1 cellular context compared by ENCODE assay signal in genomic region chr6:52545844-52546119, GRCh38.
TF ChIP-seq lines count a peak whose summit lies in the region.

No MANE protein-coding gene starts in this region.

TF ChIP-seq in HepG2, 621 proteins besides CTCF, POLR2A, EP300 and RAD21 (continued from another document):
- TF ChIP-seq, protein P1, sequence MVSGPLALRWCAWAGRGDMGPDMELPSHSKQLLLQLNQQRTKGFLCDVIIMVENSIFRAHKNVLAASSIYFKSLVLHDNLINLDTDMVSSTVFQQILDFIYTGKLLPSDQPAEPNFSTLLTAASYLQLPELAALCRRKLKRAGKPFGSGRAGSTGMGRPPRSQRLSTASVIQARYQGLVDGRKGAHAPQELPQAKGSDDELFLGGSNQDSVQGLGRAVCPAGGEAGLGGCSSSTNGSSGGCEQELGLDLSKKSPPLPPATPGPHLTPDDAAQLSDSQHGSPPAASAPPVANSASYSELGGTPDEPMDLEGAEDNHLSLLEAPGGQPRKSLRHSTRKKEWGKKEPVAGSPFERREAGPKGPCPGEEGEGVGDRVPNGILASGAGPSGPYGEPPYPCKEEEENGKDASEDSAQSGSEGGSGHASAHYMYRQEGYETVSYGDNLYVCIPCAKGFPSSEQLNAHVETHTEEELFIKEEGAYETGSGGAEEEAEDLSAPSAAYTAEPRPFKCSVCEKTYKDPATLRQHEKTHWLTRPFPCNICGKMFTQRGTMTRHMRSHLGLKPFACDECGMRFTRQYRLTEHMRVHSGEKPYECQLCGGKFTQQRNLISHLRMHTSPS (CRISPR knock-in tag; IDR thresholded peaks at IDR 0.05; ENCODE audit: low read depth), result 0 out of 2 replicates have a peak, but pooled peaks have one; percentile 7
- TF ChIP-seq ZNF709 (CRISPR knock-in tag; IDR thresholded peaks at IDR 0.05), result peak; percentile 50; the same call in 1 of the 2 replicates
